8 cellular contexts compared by ENCODE assay signal in genomic region chr4:61200195-61200990, GRCh38. TPM values are rescaled to one million over a fixed set of nuclear protein-coding genes. Genes with fewer than 3 reads are reported as not detected.
DNase-seq lines count a peak whose midpoint lies in the region; ATAC-seq, FAIRE-seq and TF ChIP-seq lines count a peak whose summit lies in the region.

Gene ADGRL3, plus strand, starts transcription at chr4:61200326.

- in situ Hi-C loops in GM13976 (cut with MboI; ENCODE audit: low sequenced_read_pairs, unreplicated experiment), result no loop called here

- FAIRE-seq in urothelium cell line (lab: Jason Lieb, UNC), result no peak

- H3K27me3 Mint-ChIP-seq in endothelial cell (ENCODE audit: unreplicated experiment), result peaks cover 25% of the 10 kb centered on the region
- peaks cover 5% of the 10 kb centered on the region for H3K27me3 Mint-ChIP-seq in mesothelial cell of epicardium (ENCODE audit: low read depth)
- peaks cover 22% of the 10 kb centered on the region for H3K27me3 Mint-ChIP-seq in HFFc6 (ENCODE audit: insufficient read depth)

- H3K36me3 Mint-ChIP-seq in endothelial cell (ENCODE audit: low read depth, unreplicated experiment), result no peaks in the 10 kb centered on the region
- H3K36me3 Mint-ChIP-seq in mesothelial cell of epicardium, result no peaks in the 10 kb centered on the region
- H3K36me3 Mint-ChIP-seq in HFFc6 (ENCODE audit: low read depth), result no peaks in the 10 kb centered on the region

- H3K4me1 Mint-ChIP-seq in endothelial cell (ENCODE audit: unreplicated experiment) (peaks cover 29% of the 10 kb centered on the region), mesothelial cell of epicardium (peaks cover 33% of the 10 kb centered on the region), HFFc6 (ENCODE audit: low read depth) (no peaks in the 10 kb centered on the region)

- H3K9me3 Mint-ChIP-seq in endothelial cell (ENCODE audit: unreplicated experiment) (no peaks in the 10 kb centered on the region), mesothelial cell of epicardium (no peaks in the 10 kb centered on the region), HFFc6 (peaks cover 4% of the 10 kb centered on the region)

- DNase-seq in GM13976 (ENCODE audit: low spot score), result peak; percentile 11
- DNase-seq in NCI-H524 (lab: John Stamatoyannopoulos, UW), result peak; percentile 49 to 82
- DNase-seq in endothelial cell (ENCODE audit: low spot score), result peak; percentile 75
- peak; percentile 50 to 74 for DNase-seq in mesothelial cell of epicardium (ENCODE audit: low spot score in 2 of 2, unreplicated experiment in 2 of 2)
- peak; percentile 65 for DNase-seq in urothelium cell line (ENCODE audit: low spot score)
- DNase-seq in SIG-M5 treated with dmso at 0.1 percent for 504 hours (lab: John Stamatoyannopoulos, UW; ENCODE audit: unreplicated experiment), result no peak
- DNase-seq in HFFc6, result no peak

- H3K27ac Mint-ChIP-seq in endothelial cell (ENCODE audit: unreplicated experiment), result peak within 1 kb of the TSS; percentile 89
- H3K27ac Mint-ChIP-seq in mesothelial cell of epicardium, result peak within 1 kb of the TSS; percentile 97
- H3K27ac Mint-ChIP-seq in HFFc6, result no peak within 1 kb of the TSS

- no peak for ATAC-seq in GM18511 (IDR thresholded peaks at IDR 0.05; ENCODE audit: unreplicated experiment)

- H3K4me3 Mint-ChIP-seq in endothelial cell (ENCODE audit: unreplicated experiment), result peak within 1 kb of the TSS; percentile 99
- H3K4me3 Mint-ChIP-seq in mesothelial cell of epicardium, result peak within 1 kb of the TSS; percentile 100
- H3K4me3 Mint-ChIP-seq in HFFc6, result no peak within 1 kb of the TSS; the same call in 1 of the 2 replicates

- TF ChIP-seq CTCF in GM13976 (IDR thresholded peaks at IDR 0.05; ENCODE audit: borderline replicate concordance, control extremely low read depth, extremely low read depth, insufficient read depth, missing control alignments) (no peak), endothelial cell (IDR thresholded peaks at IDR 0.05; ENCODE audit: unreplicated experiment) (no peak), mesothelial cell of epicardium (IDR thresholded peaks at IDR 0.05; ENCODE audit: unreplicated experiment) (no peak), HFFc6 (IDR thresholded peaks at IDR 0.05) (no peak)

RNA-seq across cellular contexts. Expression of gene ADGRL3, which starts in this region (rescaled TPM):
- total RNA-seq in endothelial cell (ENCODE audit: unreplicated experiment), result 44.8 TPM
- 64.7 to 70.1 TPM (median 68.3 TPM) in 3 replicates for total RNA-seq in mesothelial cell of epicardium
- total RNA-seq in HFFc6 (2021; fragmentation: NEBNext Ultra II Directional; extraction: Animal tissue kit (Norgen Biotek cat#: 25700)), result not detected

Comparison
In these comparisons a context has a peak if more than half of its experiments do, and no peak if none do; other contexts are left out.
1. RNA of gene ADGRL3 (total RNA-seq): 64.7 to 70.1 TPM in mesothelial cell of epicardium and 44.8 TPM in endothelial cell (single experiment); not detected in HFFc6; every median in the first group is over 10 times any median in the second.
2. DNase-seq: peak in GM13976 (single experiment), NCI-H524 (2 of 2), endothelial cell (single experiment), mesothelial cell of epicardium (2 of 2) and urothelium cell line (single experiment); none in SIG-M5 treated with dmso at 0.1 percent for 504 hours (single experiment) and HFFc6 (single experiment).